In the genomic region with DNA sequence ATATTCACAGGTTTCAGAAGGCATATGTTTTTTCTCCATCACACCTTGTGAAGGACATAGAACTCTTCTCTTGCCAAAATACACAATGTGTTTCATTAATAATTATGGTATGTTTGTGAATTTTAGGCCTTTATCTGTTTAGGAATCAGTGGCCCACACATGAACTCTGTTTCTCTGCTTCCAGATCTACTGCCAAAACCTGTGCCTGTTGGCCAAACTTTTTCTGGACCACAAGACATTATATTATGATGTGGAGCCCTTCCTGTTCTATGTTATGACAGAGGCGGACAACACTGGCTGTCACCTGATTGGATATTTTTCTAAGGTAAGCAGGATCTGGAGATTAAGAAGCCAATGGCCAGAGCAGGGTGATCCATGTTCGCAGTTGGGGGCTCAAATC, we compare ENCODE assay signal across 25 cellular contexts. TPM values are rescaled to one million over a fixed set of nuclear protein-coding genes. Genes with fewer than 3 reads are reported as not detected.
DNase-seq lines count a peak whose midpoint lies in the region; ATAC-seq and TF ChIP-seq lines count a peak whose summit lies in the region.
"Had no signal": no experiment of that assay in that cellular context is flagged by ENCODE, and none has a peak within 500 bp of the region (broad histone marks: within the 10 kb centered on the region; RNA-seq: fewer than 3 reads in every experiment).

No MANE protein-coding gene starts in this region.

- TF ChIP-seq CTCF in 22Rv1 (IDR thresholded peaks at IDR 0.05) (no peak), GM20000 (IDR thresholded peaks at IDR 0.05; ENCODE audit: extremely low read depth, missing control alignments) (no peak), GM10266 (IDR thresholded peaks at IDR 0.05; ENCODE audit: control insufficient read depth, insufficient read depth, low read depth, missing control alignments) (no peak)

- H3K36me3 Mint-ChIP-seq in CD4-positive, alpha-beta memory T cell, result peaks cover 58 to 76% of the 10 kb centered on the region in 2 donors
- H3K36me3 Mint-ChIP-seq in activated CD8-positive, alpha-beta T cell treated with anti-CD3 and anti-CD28 coated beads, Interleukin-2, amount 10 ng/mL, durations not matched to agents 7 days and 5 days (ENCODE audit: low read depth), result peaks cover 71% of the 10 kb centered on the region
- peaks cover 31 to 73% (median 42%) of the 10 kb centered on the region in 3 donors for H3K36me3 Mint-ChIP-seq in immature natural killer cell

- peak overlapping the region; percentile 18; the same call in 1 of the 2 replicates for H3K27ac ChIP-seq in 22Rv1
- no peak overlapping the region for H3K27ac ChIP-seq in CD4-positive, alpha-beta memory T cell (ENCODE audit: low read depth, low read length)
- H3K27ac ChIP-seq: SJSA1 had no signal

- H3K4me3 ChIP-seq in CD4-positive, alpha-beta memory T cell (ENCODE audit: low read length in 2 of 2), result no peak overlapping the region
- H3K4me3 ChIP-seq: neural progenitor cell, SJSA1, uterus had no signal

- peaks cover 55% of the 10 kb centered on the region for H3K4me1 ChIP-seq in CD4-positive, alpha-beta memory T cell (ENCODE audit: insufficient read depth, low read length)
- H3K4me1 ChIP-seq: uterus had no signal

- no peak for DNase-seq in CD4-positive, alpha-beta memory T cell
- no peak for DNase-seq in activated CD8-positive, alpha-beta T cell treated with anti-CD3 and anti-CD28 coated beads, Interleukin-2, amount 10 ng/mL, durations not matched to agents 7 days and 5 days
- no peak for DNase-seq in immature natural killer cell
- no peak for DNase-seq in GM20000 (ENCODE audit: low spot score)
- DNase-seq in activated CD8-positive, alpha-beta memory T cell treated with anti-CD3 and anti-CD28 coated beads, Interleukin-2, amount 50 U/mL, for 4 hours, result no peak
- DNase-seq in GM10266 (ENCODE audit: extremely low spot score), result no peak
- DNase-seq: activated CD4-positive, alpha-beta T cell treated with anti-CD3 and anti-CD28 coated beads, Interleukin-2, amount 50 U/mL, for 4 hours; activated T-cell treated with anti-CD3 and anti-CD28 coated beads, Interleukin-2, amount 50 U/mL, for 4 hours; cortex of kidney; DMS79; HCEC 1CT; NCI-H2081 treated with DMSO at 0.1 percent for 48 hours; uterus had no signal

- ATAC-seq in activated CD8-positive, alpha-beta T cell treated with anti-CD3 and anti-CD28 coated beads, Interleukin-2, amount 10 ng/mL, durations not matched to agents 7 days and 5 days, result no peak
- ATAC-seq in HG03442 (IDR thresholded peaks at IDR 0.05; ENCODE audit: unreplicated experiment), result no peak
- ATAC-seq: activated T-cell treated with anti-CD3 and anti-CD28 coated beads, Interleukin-2, amount 50 U/mL, for 4 hours had no signal

- no peaks in the 10 kb centered on the region for H3K27me3 ChIP-seq in CD4-positive, alpha-beta memory T cell (ENCODE audit: insufficient read depth, low read length)
- H3K27me3 ChIP-seq: neural progenitor cell, SJSA1, uterus had no signal

- POLR2A ChIA-PET in CD4-positive, alpha-beta memory T cell (lab: Charles Lee; ENCODE audit: partially characterized antibody), result interaction anchor here (0.7 kb wide), 1 partner anchor 79 kb away, joined by 3 read pairs; no protein-coding TSS in a partner anchor
- POLR2A ChIA-PET in activated CD8-positive, alpha-beta T cell treated with anti-CD3 and anti-CD28 coated beads, Interleukin-2, amount 10 ng/mL, durations not matched to agents 7 days and 5 days (lab: Charles Lee), result interaction anchor here (0.8 kb wide), 2 partner anchors 33 to 130 kb away, joined by 3 to 5 read pairs; no protein-coding TSS in a partner anchor

- peak overlapping the region in 2 of 8 donors; percentile 36 to 69 for H3K4me3 Mint-ChIP-seq in CD4-positive, alpha-beta memory T cell
- H3K4me3 Mint-ChIP-seq in activated CD8-positive, alpha-beta T cell treated with anti-CD3 and anti-CD28 coated beads, Interleukin-2, amount 10 ng/mL, durations not matched to agents 7 days and 5 days, result no peak overlapping the region
- peak overlapping the region in 1 of 5 donors; percentile 50 for H3K4me3 Mint-ChIP-seq in immature natural killer cell
- H3K4me3 Mint-ChIP-seq: activated T-cell treated with anti-CD3 and anti-CD28 coated beads, Interleukin-2, amount 50 U/mL, for 4 hours; IgD-negative memory B cell; neural progenitor cell had no signal

- peak overlapping the region; percentile 48 to 89 (median 54) for H3K27ac Mint-ChIP-seq in CD4-positive, alpha-beta memory T cell
- H3K27ac Mint-ChIP-seq in activated CD8-positive, alpha-beta T cell treated with anti-CD3 and anti-CD28 coated beads, Interleukin-2, amount 10 ng/mL, durations not matched to agents 7 days and 5 days, result peak overlapping the region; percentile 63
- peak overlapping the region; percentile 79 to 94 (median 91) for H3K27ac Mint-ChIP-seq in immature natural killer cell
- H3K27ac Mint-ChIP-seq: IgD-negative memory B cell, neural progenitor cell had no signal

- H3K27me3 Mint-ChIP-seq in CD4-positive, alpha-beta memory T cell, result no peaks in the 10 kb centered on the region
- H3K27me3 Mint-ChIP-seq in activated CD8-positive, alpha-beta T cell treated with anti-CD3 and anti-CD28 coated beads, Interleukin-2, amount 10 ng/mL, durations not matched to agents 7 days and 5 days (ENCODE audit: low read depth), result no peaks in the 10 kb centered on the region
- H3K27me3 Mint-ChIP-seq in immature natural killer cell (ENCODE audit: low read depth in 3 of 3), result peaks cover 0 to 2% (median 2%) of the 10 kb centered on the region in 3 donors
- H3K27me3 Mint-ChIP-seq: IgD-negative memory B cell had no signal

- peaks cover 55% of the 10 kb centered on the region for H3K36me3 ChIP-seq in CD4-positive, alpha-beta memory T cell (ENCODE audit: insufficient read depth, low read length)
- H3K36me3 ChIP-seq: uterus had no signal

- intact Hi-C loops in CD4-positive, alpha-beta memory T cell (cut with micrococcal nuclease), result no loop called here

- H3K9me3 ChIP-seq in CD4-positive, alpha-beta memory T cell (ENCODE audit: control insufficient read depth in 1 of 2, low read length in 2 of 2), result no peaks in the 10 kb centered on the region
- H3K9me3 ChIP-seq: SJSA1, uterus had no signal

- H3K9me3 Mint-ChIP-seq in CD4-positive, alpha-beta memory T cell, result peaks cover 0 to 1% (median 0%) of the 10 kb centered on the region in 8 donors
- no peaks in the 10 kb centered on the region for H3K9me3 Mint-ChIP-seq in activated CD8-positive, alpha-beta T cell treated with anti-CD3 and anti-CD28 coated beads, Interleukin-2, amount 10 ng/mL, durations not matched to agents 7 days and 5 days (ENCODE audit: insufficient read depth)
- no peaks in the 10 kb centered on the region for H3K9me3 Mint-ChIP-seq in immature natural killer cell
- H3K9me3 Mint-ChIP-seq: activated T-cell treated with anti-CD3 and anti-CD28 coated beads, Interleukin-2, amount 50 U/mL, for 4 hours; IgD-negative memory B cell; neural progenitor cell had no signal

- CTCF ChIA-PET in CD4-positive, alpha-beta memory T cell (lab: Charles Lee; ENCODE audit: partially characterized antibody), result interaction anchor here (1.0 to 1.5 kb wide), 5 partner anchors 23 to 176 kb away, joined by 3 to 7 read pairs (median 3); no protein-coding TSS in a partner anchor
- CTCF ChIA-PET in activated CD8-positive, alpha-beta T cell treated with anti-CD3 and anti-CD28 coated beads, Interleukin-2, amount 10 ng/mL, durations not matched to agents 7 days and 5 days (lab: Charles Lee), result interaction anchor here (0.9 to 1.2 kb wide), 4 partner anchors 30 to 264 kb away, joined by 3 to 5 read pairs (median 3); no protein-coding TSS in a partner anchor

- peaks cover 30 to 52% (median 44%) of the 10 kb centered on the region in 4 donors for H3K4me1 Mint-ChIP-seq in CD4-positive, alpha-beta memory T cell
- H3K4me1 Mint-ChIP-seq in activated CD8-positive, alpha-beta T cell treated with anti-CD3 and anti-CD28 coated beads, Interleukin-2, amount 10 ng/mL, durations not matched to agents 7 days and 5 days (ENCODE audit: low read depth), result peaks cover 46% of the 10 kb centered on the region
- peaks cover 51 to 53% of the 10 kb centered on the region in 2 donors for H3K4me1 Mint-ChIP-seq in immature natural killer cell

RNA-seq across cellular contexts. Expression of gene TAC4, which starts 26.4 kb away (rescaled TPM):
- not detected for total RNA-seq in CD4-positive, alpha-beta memory T cell
- not detected for polyA plus RNA-seq in CD4-positive, alpha-beta memory T cell
- total RNA-seq in activated CD8-positive, alpha-beta T cell treated with anti-CD3 and anti-CD28 coated beads, Interleukin-2, amount 10 ng/mL, durations not matched to agents 7 days and 5 days, result not detected
- polyA plus RNA-seq in immature natural killer cell, result not detected
- total RNA-seq: activated T-cell treated with anti-CD3 and anti-CD28 coated beads, Interleukin-2, amount 50 U/mL, for 4 hours; liver; MCF 10A; mononuclear cell; NCI-H460; posterior vena cava; SJSA1; subcutaneous adipose tissue; T-helper 1 cell treated with Interleukin-12 subunit alpha and Interleukin-12 subunit beta and Interleukin-4 antibody, amounts not matched to agents 30 ng/mL and 1 ng/mL, for 36 hours had no signal
- polyA plus RNA-seq: IgD-negative memory B cell, liver had no signal

RNA-seq across cellular contexts. Expression of gene KAT7, which starts 33.0 kb away (rescaled TPM):
- total RNA-seq in CD4-positive, alpha-beta memory T cell, result 100 to 1,000 TPM; 115 to 120 TPM
- polyA plus RNA-seq in CD4-positive, alpha-beta memory T cell, result 10 to 100 TPM; 37.6 to 55.3 TPM
- total RNA-seq in activated CD8-positive, alpha-beta T cell treated with anti-CD3 and anti-CD28 coated beads, Interleukin-2, amount 10 ng/mL, durations not matched to agents 7 days and 5 days, result 10 to 100 TPM; 75.8 to 76.0 TPM
- 10 to 100 TPM; 32.3 to 67.2 (median 37.9) TPM for polyA plus RNA-seq in immature natural killer cell

RNA-seq across cellular contexts. Expression of gene FAM117A, which starts 57.5 kb away (rescaled TPM):
- 100 to 1,000 TPM in 1 of 2 experiments, 10 to 100 TPM in 1; 95.1 to 102 TPM for total RNA-seq in CD4-positive, alpha-beta memory T cell
- 10 to 100 TPM; 61.2 to 73.4 TPM for polyA plus RNA-seq in CD4-positive, alpha-beta memory T cell
- 10 to 100 TPM; 20.8 to 23.5 TPM for total RNA-seq in activated CD8-positive, alpha-beta T cell treated with anti-CD3 and anti-CD28 coated beads, Interleukin-2, amount 10 ng/mL, durations not matched to agents 7 days and 5 days
- 10 to 100 TPM; 35.3 to 68.0 (median 35.9) TPM for polyA plus RNA-seq in immature natural killer cell
